ENCODE assay signal across 1 cellular context in genomic region chr2:53787255-53787910, GRCh38.
TF ChIP-seq lines count a peak whose summit lies in the region.

No MANE protein-coding gene starts in this region.

TF ChIP-seq in SK-N-SH, 30 proteins besides CTCF, POLR2A, EP300 and RAD21 (continued from another document):
- TF ChIP-seq REST (IDR thresholded peaks at IDR 0.05; ENCODE audit: low read depth, low read length): no peak
- no peak for TF ChIP-seq POLR2AphosphoS5 (IDR thresholded peaks at IDR 0.05; ENCODE audit: low read depth, low read length)
- no peak for TF ChIP-seq SMC3 (IDR thresholded peaks at IDR 0.05; ENCODE audit: low read depth, low read length)
- no peak for TF ChIP-seq NFIC (IDR thresholded peaks at IDR 0.05; ENCODE audit: borderline replicate concordance)
- no peak for TF ChIP-seq IRF3 (IDR thresholded peaks at IDR 0.05; ENCODE audit: low read depth, low read length)
- no peak for TF ChIP-seq RXRA (IDR thresholded peaks at IDR 0.05; ENCODE audit: borderline replicate concordance, low read depth)
- no peak for TF ChIP-seq TEAD4 (IDR thresholded peaks at IDR 0.05; ENCODE audit: borderline replicate concordance, insufficient read depth)
- no peak for TF ChIP-seq NRF1 (IDR thresholded peaks at IDR 0.05; ENCODE audit: low read depth, low read length)
- TF ChIP-seq ELF1 (IDR thresholded peaks at IDR 0.05): no peak
- no peak for TF ChIP-seq USF1 (IDR thresholded peaks at IDR 0.05; ENCODE audit: borderline replicate concordance, low read depth)
- no peak for TF ChIP-seq TCF12 (IDR thresholded peaks at IDR 0.05)
- TF ChIP-seq EZH2phosphoT487 (IDR thresholded peaks at IDR 0.05; ENCODE audit: borderline replicate concordance, low read depth): no peak
